In genomic region chr3:111903067-111903511, GRCh38 we compare ENCODE assay signal across 13 cellular contexts. TPM values are rescaled to one million over a fixed set of nuclear protein-coding genes. Genes with fewer than 3 reads are reported as not detected.
DNase-seq lines count a peak whose midpoint lies in the region; ATAC-seq and TF ChIP-seq lines count a peak whose summit lies in the region.
"Had no signal": no experiment of that assay in that cellular context is flagged by ENCODE, and none has a peak within 500 bp of the region (broad histone marks: within the 10 kb centered on the region; RNA-seq: fewer than 3 reads in every experiment).

No MANE protein-coding gene starts in this region.

- CTCF ChIA-PET in BJ (lab: Yijun Ruan, JAX), result interaction anchor here (0.7 to 2.2 kb wide), 2 partner anchors 91 to 186 kb away, joined by 3 to 5 read pairs; no protein-coding TSS in a partner anchor

- H3K4me3 Mint-ChIP-seq in HFFc6, result peak overlapping the region; percentile 48
- H3K4me3 Mint-ChIP-seq: activated T-cell treated with anti-CD3 and anti-CD28 coated beads, Interleukin-2, amount 50 U/mL, for 4 hours had no signal

- H3K36me3 ChIP-seq in BJ (ENCODE audit: control insufficient read depth, insufficient read depth, low read length), result peaks cover 3% of the 10 kb centered on the region

- H3K27me3 Mint-ChIP-seq in HFFc6 (ENCODE audit: insufficient read depth), result 0 out of 2 replicates have a peak, but pooled peaks cover 3% of the 10 kb centered on the region

- DNase-seq in BJ (ENCODE audit: low read depth) (peak; percentile 76), HFFc6 (peak; percentile 81), amniotic epithelial cell (ENCODE audit: low read depth) (peak; percentile 70), iris pigment epithelial cell (ENCODE audit: low read depth) (peak; percentile 94), occipital lobe (lab: John Stamatoyannopoulos, UW) (no peak)
- DNase-seq: activated T-cell treated with anti-CD3 and anti-CD28 coated beads, Interleukin-2, amount 50 U/mL, for 4 hours; left cardiac atrium; NCI-H1105 treated with DMSO at 0.1 percent for 48 hours; stimulated activated naive CD4-positive, alpha-beta T cell had no signal

- POLR2A ChIA-PET in BJ (lab: Charles Lee), result no interaction called here

- peaks cover 59% of the 10 kb centered on the region for H3K36me3 Mint-ChIP-seq in HFFc6 (ENCODE audit: low read depth)

- H3K4me1 Mint-ChIP-seq in HFFc6 (ENCODE audit: low read depth), result peaks cover 85% of the 10 kb centered on the region

- no peak overlapping the region for H3K4me3 ChIP-seq in BJ (ENCODE audit: low read depth, low read length)
- H3K4me3 ChIP-seq: skin epidermis had no signal

- peaks cover 8% of the 10 kb centered on the region; the same call in 1 of the 2 replicates for H3K9me3 Mint-ChIP-seq in HFFc6
- H3K9me3 Mint-ChIP-seq: activated T-cell treated with anti-CD3 and anti-CD28 coated beads, Interleukin-2, amount 50 U/mL, for 4 hours had no signal

- no peaks in the 10 kb centered on the region for H3K27me3 ChIP-seq in BJ (ENCODE audit: control insufficient read depth, insufficient read depth, low read length)

- no peak for TF ChIP-seq CTCF in BJ (IDR thresholded peaks at IDR 0.05; ENCODE audit: insufficient read depth, low read depth, low read length)
- TF ChIP-seq CTCF in HFFc6 (IDR thresholded peaks at IDR 0.05), result no peak

- ATAC-seq in HG03097 (IDR thresholded peaks at IDR 0.05; ENCODE audit: low FRiP score, unreplicated experiment), result no peak
- ATAC-seq in GM21367 (IDR thresholded peaks at IDR 0.05; ENCODE audit: unreplicated experiment), result no peak
- no peak for ATAC-seq in HG03469 (IDR thresholded peaks at IDR 0.05; ENCODE audit: unreplicated experiment)

- peak overlapping the region; percentile 92 for H3K27ac Mint-ChIP-seq in HFFc6

RNA-seq across cellular contexts. Expression of gene PHLDB2, which starts 44.0 kb away (rescaled TPM):
- polyA plus RNA-seq in BJ (2011; rRNA removed), result 44.7 and 56.7 TPM in 2 replicates
- polyA minus RNA-seq in BJ (2011; rRNA and poly(A)+ RNA removed), result 102 and 109 TPM in 2 replicates
- total RNA-seq in HFFc6 (2021; fragmentation: NEBNext Ultra II Directional; extraction: Animal tissue kit (Norgen Biotek cat#: 25700)), result 10 to 100 TPM; 35.4 to 55.9 (median 37.6) TPM
- total RNA-seq in occipital lobe, result 13.6 TPM
